ENCODE assay signal across 8 cellular contexts in genomic region chr9:123642291-123643278, GRCh38.
DNase-seq lines count a peak whose midpoint lies in the region; ATAC-seq and TF ChIP-seq lines count a peak whose summit lies in the region.

No MANE protein-coding gene starts in this region.

- no peak overlapping the region for H3K4me2 ChIP-seq in H9 (ENCODE audit: insufficient read depth, insufficient read length, low read length)
- no peak overlapping the region for H3K4me2 ChIP-seq in neuronal stem cell (ENCODE audit: insufficient read depth, low read length, poor library complexity, severe bottlenecking)

- no peak for ATAC-seq in GM21825 (IDR thresholded peaks at IDR 0.05; ENCODE audit: unreplicated experiment)
- ATAC-seq in GM19397 (IDR thresholded peaks at IDR 0.05; ENCODE audit: unreplicated experiment), result no peak

- TF ChIP-seq CTCF in H9 (conservative IDR thresholded peaks at IDR 0.05) (no peak), choroid plexus epithelial cell (conservative IDR thresholded peaks at IDR 0.05; ENCODE audit: low read depth, low read length) (no peak)

- H3K9me3 ChIP-seq in H9 (ENCODE audit: control insufficient read depth, low read depth, low read length) (no peaks in the 10 kb centered on the region), neuronal stem cell (replicated peaks in 1 of 2; ENCODE audit: control insufficient read depth in 2 of 2, insufficient read depth in 1 of 2, low read depth in 1 of 2, low read length in 2 of 2) (peaks cover 0 to 10% of the 10 kb centered on the region in 2 donors)

- no peak overlapping the region for H3K4me3 Mint-ChIP-seq in H9

- H2BK5ac ChIP-seq in H9 (ENCODE audit: insufficient read length, low read length), result peak overlapping the region; percentile 68
- no peak overlapping the region for H2BK5ac ChIP-seq in neuronal stem cell (ENCODE audit: low read length)

- no CpG with 5 or more reads among the region's 12 CpGs for WGBS in H9 (ENCODE audit: extremely low coverage, insufficient read length, low lambda C conversion rate)
- WGBS in neuronal stem cell (ENCODE audit: extremely low coverage in 2 of 2, insufficient read length in 2 of 2, insufficient replicate concordance in 1 of 2), 2 donors, result no CpG with 5 or more reads among the region's 12 CpGs

- H2AK5ac ChIP-seq in H9 (ENCODE audit: insufficient read length, low read length), result no peak overlapping the region
- H2AK5ac ChIP-seq in neuronal stem cell (ENCODE audit: low read depth, low read length), result no peak overlapping the region

- in situ Hi-C loops in ACHN (cut with HindIII; ENCODE audit: low pct_ligation_motif_present, low pct_unique_long_range_greater_than_20kb, low sequenced_read_pairs), result no loop called here

- H3T11ph ChIP-seq in H9 (ENCODE audit: low read length), result no peak overlapping the region

- H3K14ac ChIP-seq in H9 (ENCODE audit: insufficient read depth, low read length) (no peak overlapping the region), neuronal stem cell (ENCODE audit: low read length) (no peak overlapping the region)

- no peak overlapping the region for H4K91ac ChIP-seq in H9 (ENCODE audit: insufficient read length, low read depth, low read length)
- H4K91ac ChIP-seq in neuronal stem cell (ENCODE audit: low read depth, low read length, poor library complexity), result no peak overlapping the region

- H2BK12ac ChIP-seq in H9 (ENCODE audit: insufficient read length, low read depth, low read length) (no peak overlapping the region), neuronal stem cell (ENCODE audit: low read length) (no peak overlapping the region)

- no peak overlapping the region for H2BK20ac ChIP-seq in H9 (ENCODE audit: low read depth, low read length, poor library complexity, severe bottlenecking)

- H3K27ac ChIP-seq in H9 (ENCODE audit: insufficient read length, low read depth, low read length) (no peak overlapping the region), neuronal stem cell (replicated peaks; ENCODE audit: low read length) (no peak overlapping the region)

- H3K27me3 ChIP-seq in H9 (ENCODE audit: insufficient read depth, low read length) (no peaks in the 10 kb centered on the region), neuronal stem cell (ENCODE audit: control insufficient read depth in 3 of 3, insufficient read depth in 3 of 3, low read depth in 1 of 3, low read length in 3 of 3) (no peaks in the 10 kb centered on the region)

- no peaks in the 10 kb centered on the region for H3K79me2 ChIP-seq in H9 (ENCODE audit: insufficient read depth, low read length)

- H3K79me1 ChIP-seq in H9 (ENCODE audit: insufficient read depth, low read depth, low read length, poor library complexity, severe bottlenecking) (no peaks in the 10 kb centered on the region), neuronal stem cell (ENCODE audit: low read depth, low read length) (no peaks in the 10 kb centered on the region)

- no peak overlapping the region for H4K5ac ChIP-seq in H9 (ENCODE audit: insufficient read length, low read depth, low read length)

- H3K27ac Mint-ChIP-seq in H9, result peak overlapping the region in 1 of 3 experiments; percentile 52; a peak in 1 of 7 replicates

- H3K56ac ChIP-seq in H9 (ENCODE audit: insufficient read length, low read depth, low read length), result no peak overlapping the region

- H3K9ac ChIP-seq in H9 (ENCODE audit: extremely low read depth, insufficient read length, low read length) (no peak overlapping the region), neuronal stem cell (ENCODE audit: low read depth, low read length, poor library complexity) (no peak overlapping the region)

- H3K36me3 ChIP-seq in neuronal stem cell (replicated peaks in 1 of 2; ENCODE audit: control insufficient read depth in 2 of 2, insufficient read depth in 2 of 2, low read length in 2 of 2), result peaks cover 0 to 2% of the 10 kb centered on the region in 2 donors

- no peaks in the 10 kb centered on the region; the same call in 1 of the 2 replicates for H3K27me3 Mint-ChIP-seq in H9 (ENCODE audit: low read depth)

- H3K18ac ChIP-seq in H9 (ENCODE audit: insufficient read length, low read depth, low read length) (no peak overlapping the region), neuronal stem cell (ENCODE audit: low read length) (no peak overlapping the region)

- H3K23me2 ChIP-seq in H9 (ENCODE audit: insufficient read length, low read depth, low read length, poor library complexity, severe bottlenecking), result no peaks in the 10 kb centered on the region

- 0 out of 2 replicates have a peak, but pooled peaks cover 3% of the 10 kb centered on the region for H3K4me1 ChIP-seq in H9 (ENCODE audit: insufficient read depth, low read length)
- peaks cover 0 to 9% of the 10 kb centered on the region in 2 donors for H3K4me1 ChIP-seq in neuronal stem cell (ENCODE audit: control insufficient read depth in 2 of 2, insufficient read depth in 1 of 2, low read depth in 1 of 2, low read length in 2 of 2)

- peaks cover 18% of the 10 kb centered on the region in 2 experiments for H3K4me1 Mint-ChIP-seq in H9

- H2BK15ac ChIP-seq in H9 (ENCODE audit: low read depth, low read length) (no peak overlapping the region), neuronal stem cell (ENCODE audit: low read length) (no peak overlapping the region)

- H3K4me3 ChIP-seq in choroid plexus epithelial cell (ENCODE audit: low read depth, low read length), result no peak overlapping the region
- no peak overlapping the region for H3K4me3 ChIP-seq in neuronal stem cell (ENCODE audit: low read length in 2 of 2)

- H2BK120ac ChIP-seq in H9 (ENCODE audit: low read depth, low read length, poor library complexity, severe bottlenecking), result no peak overlapping the region
- no peak overlapping the region for H2BK120ac ChIP-seq in neuronal stem cell (ENCODE audit: low read depth, low read length)

- H3K4ac ChIP-seq in H9 (ENCODE audit: low read depth, low read length) (no peak overlapping the region), neuronal stem cell (ENCODE audit: low read length) (no peak overlapping the region)

- H4K8ac ChIP-seq in H9 (replicated peaks; ENCODE audit: insufficient read length, low read depth, low read length), result no peak overlapping the region
- H4K8ac ChIP-seq in neuronal stem cell (ENCODE audit: low read depth, low read length), result no peak overlapping the region

- H3K9me3 Mint-ChIP-seq in H9, result no peaks in the 10 kb centered on the region

- H3K23ac ChIP-seq in H9 (ENCODE audit: insufficient read length, low read depth, low read length) (no peak overlapping the region), neuronal stem cell (ENCODE audit: low read depth, low read length, poor library complexity) (no peak overlapping the region)

- no peaks in the 10 kb centered on the region for H4K20me1 ChIP-seq in H9 (ENCODE audit: control insufficient read depth, insufficient read depth, insufficient read length)

- no peaks in the 10 kb centered on the region; a peak in 2 of 7 replicates for H3K36me3 Mint-ChIP-seq in H9 (ENCODE audit: insufficient read depth in 1 of 3, low read depth in 3 of 3)

- DNase-seq in H9, result no peak
- DNase-seq in NCI-H446 (lab: John Stamatoyannopoulos, UW), result peak; percentile 28 to 75
- peak; percentile 87 for DNase-seq in choroid plexus epithelial cell (ENCODE audit: low read depth)
- peak; percentile 52 for DNase-seq in pons (ENCODE audit: low spot score)
- no peak for DNase-seq in neuronal stem cell (ENCODE audit: low spot score)
- no peak for DNase-seq in ACHN

- H2AFZ ChIP-seq in H9 (ENCODE audit: low read length) (no peak overlapping the region), neuronal stem cell (ENCODE audit: low read length) (no peak overlapping the region)

Comparison
In these comparisons a context has a peak if more than half of its experiments do, and no peak if none do; other contexts are left out.
1. DNase-seq: peak in NCI-H446 (2 of 2), choroid plexus epithelial cell (single experiment) and pons (single experiment); none in H9 (single experiment), neuronal stem cell (single experiment) and ACHN (single experiment).